In genomic region chr14:93967637-93968250, GRCh38 we compare ENCODE assay signal across 1 cellular context.
A peak's percentile ranks its signal among the peaks of the same experiment; 100 is the strongest.
TF ChIP-seq lines count a peak whose summit lies in the region.

No MANE protein-coding gene starts in this region.

TF ChIP-seq in H1, 55 proteins besides CTCF, POLR2A, EP300 and RAD21:
- no peak for TF ChIP-seq USF2 (IDR thresholded peaks at IDR 0.05; ENCODE audit: low read length)
- TF ChIP-seq MAX (IDR thresholded peaks at IDR 0.05): 0 out of 2 replicates have a peak, but pooled peaks have one; percentile 26
